ENCODE assay signal across 20 cellular contexts in the genomic region with DNA sequence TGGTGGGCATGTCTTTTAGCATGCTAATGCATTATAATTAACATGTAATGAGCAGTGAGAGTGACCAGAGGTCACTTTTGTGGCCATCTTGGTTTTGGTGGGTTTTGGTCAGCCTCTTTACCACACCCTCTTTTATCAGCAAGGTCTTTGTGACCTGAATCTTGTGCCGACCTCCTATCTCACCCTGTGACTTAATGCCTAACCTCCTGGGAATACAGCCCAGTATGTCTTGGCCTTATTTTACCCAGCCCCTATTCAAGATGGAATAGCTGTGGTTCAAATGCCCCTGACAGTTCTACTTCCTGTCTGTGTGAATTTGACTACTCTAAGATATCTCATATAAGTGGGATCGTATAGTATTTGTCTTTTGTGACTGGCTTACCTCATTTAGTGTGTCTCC.
DNase-seq lines count a peak whose midpoint lies in the region; ATAC-seq, FAIRE-seq and TF ChIP-seq lines count a peak whose summit lies in the region.
"Had no signal": no experiment of that assay in that cellular context is flagged by ENCODE, and none has a peak within 500 bp of the region (broad histone marks: within the 10 kb centered on the region; RNA-seq: fewer than 3 reads in every experiment).

No MANE protein-coding gene starts in this region.

- TF ChIP-seq CTCF in NB4 (IDR thresholded peaks at IDR 0.05; ENCODE audit: low read depth, low read length) (no peak), bronchial epithelial cell (IDR thresholded peaks at IDR 0.05; ENCODE audit: insufficient read depth, low read length, severe bottlenecking) (no peak), osteocyte (IDR thresholded peaks at IDR 0.05) (no peak)

- H3K4me3 ChIP-seq in NB4 (ENCODE audit: low read depth, low read length) (no peak overlapping the region), bronchial epithelial cell (ENCODE audit: low read depth, low read length) (no peak overlapping the region)
- H3K4me3 ChIP-seq: GM12878, GM23248, HAP-1 had no signal

- H3K4me1 Mint-ChIP-seq in osteocyte (ENCODE audit: unreplicated experiment): peaks cover under 1% of the 10 kb centered on the region

- no peaks in the 10 kb centered on the region for H3K36me3 Mint-ChIP-seq in osteocyte (ENCODE audit: unreplicated experiment)

- no peak overlapping the region for H3K27ac Mint-ChIP-seq in osteocyte (ENCODE audit: unreplicated experiment)
- H3K27ac Mint-ChIP-seq: CD4-positive, alpha-beta memory T cell had no signal

- ATAC-seq in GM18517 (IDR thresholded peaks at IDR 0.05; ENCODE audit: unreplicated experiment) (no peak), HG03159 (IDR thresholded peaks at IDR 0.05; ENCODE audit: unreplicated experiment) (no peak)
- ATAC-seq: GM12878 had no signal

- no peaks in the 10 kb centered on the region for H3K27me3 ChIP-seq in bronchial epithelial cell (ENCODE audit: control insufficient read depth, insufficient read depth, low read length)
- H3K27me3 ChIP-seq: BE2C had no signal

- H3K36me3 ChIP-seq in bronchial epithelial cell (ENCODE audit: control insufficient read depth, insufficient read depth, low read length): no peaks in the 10 kb centered on the region
- H3K36me3 ChIP-seq: BE2C, HAP-1 had no signal

- peak; percentile 40 for FAIRE-seq in bronchial epithelial cell (lab: Jason Lieb, UNC)
- FAIRE-seq: A204.1, GM12878, HTR-8/SVneo had no signal

- TF ChIP-seq POLR2A in NB4 (IDR thresholded peaks at IDR 0.05; ENCODE audit: extremely low read depth, insufficient read length): no peak

- H3K4me3 Mint-ChIP-seq in osteocyte (ENCODE audit: unreplicated experiment): no peak overlapping the region
- H3K4me3 Mint-ChIP-seq: CD4-positive, alpha-beta memory T cell had no signal

- no peaks in the 10 kb centered on the region for H3K9me3 Mint-ChIP-seq in osteocyte (ENCODE audit: unreplicated experiment)
- H3K9me3 Mint-ChIP-seq: CD4-positive, alpha-beta memory T cell had no signal

- no peaks in the 10 kb centered on the region for H3K27me3 Mint-ChIP-seq in osteocyte (ENCODE audit: unreplicated experiment)
- H3K27me3 Mint-ChIP-seq: CD4-positive, alpha-beta memory T cell had no signal

- DNase-seq in NB4 (ENCODE audit: low read depth) (peak; percentile 26), bronchial epithelial cell (ENCODE audit: low read depth) (no peak), osteocyte (ENCODE audit: extremely low spot score, unreplicated experiment) (peak; percentile 8), pons (ENCODE audit: low spot score) (no peak)
- no peak for DNase-seq in activated CD8-positive, alpha-beta memory T cell treated with anti-CD3 and anti-CD28 coated beads, Interleukin-2, amount 50 U/mL, for 4 hours
- DNase-seq: ACHN; BE2C; CD4-positive, alpha-beta memory T cell; DMS153; DMS79; GDM1; GM23248; IMR-90; KBM-7 had no signal

Comparison
In these comparisons a context has a peak if more than half of its experiments do, and no peak if none do; other contexts are left out.
1. DNase-seq: peak in NB4 (single experiment) and osteocyte (single experiment); none in bronchial epithelial cell (single experiment), activated CD8-positive, alpha-beta memory T cell treated with anti-CD3 and anti-CD28 coated beads, Interleukin-2, amount 50 U/mL, for 4 hours (single experiment) and pons (single experiment).